Comparison of ENCODE assay signal across 11 cellular contexts in the genomic region with DNA sequence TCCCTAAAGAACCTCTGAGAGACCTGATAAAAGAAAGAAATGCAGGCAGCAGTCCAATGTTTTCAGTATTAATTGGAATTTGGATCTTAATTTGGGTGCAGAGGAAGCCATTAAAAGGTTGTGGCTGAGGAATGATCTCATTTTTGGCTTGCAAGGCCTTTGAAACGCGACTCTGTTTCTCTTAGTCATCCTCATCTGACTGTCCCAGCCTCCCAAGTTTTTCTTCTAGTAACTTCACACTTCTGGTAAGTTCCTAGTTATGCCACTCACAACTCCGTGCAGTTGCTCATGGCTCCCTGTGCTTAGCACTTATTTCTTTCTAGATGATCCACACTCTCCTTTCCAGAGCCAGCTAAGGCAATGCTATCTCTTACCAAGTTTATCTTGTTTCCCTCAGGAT.
DNase-seq lines count a peak whose midpoint lies in the region; ATAC-seq and TF ChIP-seq lines count a peak whose summit lies in the region.
"Had no signal": no experiment of that assay in that cellular context is flagged by ENCODE, and none has a peak within 500 bp of the region (broad histone marks: within the 10 kb centered on the region; RNA-seq: fewer than 3 reads in every experiment).

No MANE protein-coding gene starts in this region.

- no peaks in the 10 kb centered on the region for H3K9me3 Mint-ChIP-seq in chondrocyte (ENCODE audit: low read depth)

- TF ChIP-seq CTCF in AG04450 (IDR thresholded peaks at IDR 0.05; ENCODE audit: low read depth, low read length): no peak
- no peak for TF ChIP-seq CTCF in IMR-90 (conservative IDR thresholded peaks at IDR 0.05; ENCODE audit: low read depth, low read length)
- no peak for TF ChIP-seq CTCF in chondrocyte (IDR thresholded peaks at IDR 0.05)
- no peak for TF ChIP-seq CTCF in lung (IDR thresholded peaks at IDR 0.05; ENCODE audit: control extremely low read depth, extremely low read depth)

- CTCF ChIA-PET in AG04450 (lab: Charles Lee) (interaction anchor here (3.0 kb wide), 1 partner anchor 13 kb away, joined by 13 read pairs; no protein-coding TSS in a partner anchor), IMR-90 (lab: Yijun Ruan, JAX) (interaction anchor here (1.0 to 1.3 kb wide), 2 partner anchors 13 to 24 kb away, joined by 3 to 4 read pairs; no protein-coding TSS in a partner anchor)

- TF ChIP-seq POLR2A in IMR-90 (IDR thresholded peaks at IDR 0.05; ENCODE audit: low read depth, low read length): no peak

- no peak overlapping the region for H3K4ac ChIP-seq in IMR-90 (ENCODE audit: low read depth, low read length)
- H3K4ac ChIP-seq in mesendoderm (ENCODE audit: low read depth, low read length): no peak overlapping the region

- no peak overlapping the region for H3K23ac ChIP-seq in IMR-90 (ENCODE audit: low read depth, low read length)
- H3K23ac ChIP-seq in mesendoderm (ENCODE audit: low read length): no peak overlapping the region

- no peaks in the 10 kb centered on the region for H3K36me3 ChIP-seq in IMR-90 (ENCODE audit: control insufficient read depth, insufficient read depth, low read length)
- H3K36me3 ChIP-seq in lung (ENCODE audit: control insufficient read depth in 2 of 2, insufficient read depth in 2 of 2, low read length in 2 of 2): no peaks in the 10 kb centered on the region
- no peaks in the 10 kb centered on the region for H3K36me3 ChIP-seq in mesendoderm (ENCODE audit: control insufficient read depth, insufficient read depth, low read length)

- peak overlapping the region; percentile 46 for H3K27ac Mint-ChIP-seq in chondrocyte (ENCODE audit: unreplicated experiment)

- H3K4me3 Mint-ChIP-seq in chondrocyte (ENCODE audit: unreplicated experiment): no peak overlapping the region

- H3K4me2 ChIP-seq in IMR-90 (ENCODE audit: low read depth, low read length) (peak overlapping the region; percentile 62; the same call in 1 of the 2 replicates), mesendoderm (ENCODE audit: low read length) (no peak overlapping the region)

- no peak for TF ChIP-seq RAD21 in IMR-90 (IDR thresholded peaks at IDR 0.05; ENCODE audit: low read length)

- BruUV-seq in IMR-90 (replicated peaks; lab: Mats Ljungman, UMichigan): no TSS peak

- H3K27me3 Mint-ChIP-seq in chondrocyte (ENCODE audit: low read depth): no peaks in the 10 kb centered on the region

- H4K5ac ChIP-seq in IMR-90 (ENCODE audit: low read depth, low read length): peak overlapping the region; percentile 64
- H4K5ac ChIP-seq in mesendoderm (ENCODE audit: low read length): no peak overlapping the region

- peaks cover 11% of the 10 kb centered on the region for H3K4me1 Mint-ChIP-seq in chondrocyte (ENCODE audit: low read depth)

- H2BK5ac ChIP-seq in IMR-90 (ENCODE audit: low read depth, low read length, poor library complexity, severe bottlenecking): no peak overlapping the region
- H2BK5ac ChIP-seq in mesendoderm (ENCODE audit: low read length): no peak overlapping the region

- H3K9me3 ChIP-seq in AG04450 (ENCODE audit: control insufficient read depth, insufficient read depth, low read length): 0 out of 2 replicates have a peak, but pooled peaks cover 2% of the 10 kb centered on the region
- H3K9me3 ChIP-seq in IMR-90 (ENCODE audit: control insufficient read depth, insufficient read depth, low read length): no peaks in the 10 kb centered on the region
- no peaks in the 10 kb centered on the region for H3K9me3 ChIP-seq in lung (ENCODE audit: control insufficient read depth in 2 of 2, insufficient read depth in 1 of 2, low read length in 1 of 2)

- in situ Hi-C loops in IMR-90 (cut with MboI; ENCODE audit: low sequenced_read_pairs): no loop called here

- no peak overlapping the region for H2AK9ac ChIP-seq in IMR-90 (replicated peaks; ENCODE audit: low read depth, low read length, poor library complexity)

- peak overlapping the region; percentile 77 for H2AFZ ChIP-seq in IMR-90 (replicated peaks; ENCODE audit: low read length, poor library complexity)

- H2AK5ac ChIP-seq in IMR-90 (ENCODE audit: low read depth, low read length) (no peak overlapping the region), mesendoderm (ENCODE audit: low read length) (no peak overlapping the region)

- H3K14ac ChIP-seq in IMR-90 (replicated peaks; ENCODE audit: low read depth, low read length): peak overlapping the region; percentile 49

- WGBS in IMR-90 (ENCODE audit: extremely low coverage in 2 of 2, insufficient read length in 1 of 2), 2 experiments: 43% methylated on average over 1 of the region's 3 CpGs; no CpG with 5 or more reads in 1 of the 2 experiments
- 45 to 58% methylated on average over 3 of the region's 3 CpGs for WGBS in lung, 2 donors
- WGBS in mesendoderm (ENCODE audit: extremely low coverage, insufficient coverage, low lambda C conversion rate): no CpG with 5 or more reads among the region's 3 CpGs

- H3K4me3 ChIP-seq in AG04450 (ENCODE audit: low read depth, low read length): no peak overlapping the region
- no peak overlapping the region for H3K4me3 ChIP-seq in IMR-90 (ENCODE audit: insufficient read depth, low read depth, low read length)
- no peak overlapping the region for H3K4me3 ChIP-seq in lung
- H3K4me3 ChIP-seq in mesendoderm (ENCODE audit: low read length): no peak overlapping the region

- peak overlapping the region; percentile 30; the same call in 1 of the 2 replicates for H2BK20ac ChIP-seq in IMR-90 (ENCODE audit: low read depth, low read length)

- H3K36me3 Mint-ChIP-seq in chondrocyte (ENCODE audit: low read depth): no peaks in the 10 kb centered on the region

- DNase-seq in AG04450 (ENCODE audit: low read depth, low spot score): peak; percentile 10
- peak; percentile 85 for DNase-seq in IMR-90
- no peak for DNase-seq in chondrocyte (ENCODE audit: low spot score)
- DNase-seq in lung (ENCODE audit: low spot score): no peak
- no peak for DNase-seq in GDM1 (lab: John Stamatoyannopoulos, UW)
- no peak for DNase-seq in activated effector memory CD4-positive, alpha-beta T cell treated with Interleukin-2 at 50 U/mL for 16 hours
- DNase-seq in HT-29 (ENCODE audit: low spot score): no peak
- DNase-seq in mesendoderm: no peak
- DNase-seq: activated CD4-positive, alpha-beta T cell treated with anti-CD3 and anti-CD28 coated beads, Interleukin-2, amount 50 U/mL, for 4 hours; NCI-H2081 treated with DMSO at 0.1 percent for 48 hours; occipital lobe had no signal

- H3K27ac ChIP-seq in AG04450 (ENCODE audit: low read depth, low read length) (peak overlapping the region; percentile 22), IMR-90 (ENCODE audit: insufficient read depth, low read length) (no peak overlapping the region), lung (ENCODE audit: low read depth in 1 of 2, low read length in 1 of 2) (no peak overlapping the region), mesendoderm (ENCODE audit: low read depth, low read length) (no peak overlapping the region)

- H3K56ac ChIP-seq in IMR-90 (ENCODE audit: extremely low read depth, insufficient read depth, low read length) (no peak overlapping the region), mesendoderm (ENCODE audit: low read length) (no peak overlapping the region)

- POLR2A ChIA-PET in AG04450 (lab: Yijun Ruan, JAX) (no interaction called here), IMR-90 (lab: Charles Lee; ENCODE audit: unreplicated experiment) (interaction anchor here (0.6 kb wide), 1 partner anchor 1217 kb away, joined by 4 read pairs; a partner anchor contains a TSS)

- H4K91ac ChIP-seq in IMR-90 (ENCODE audit: insufficient read depth, low read depth, low read length): no peak overlapping the region

- H3K79me1 ChIP-seq in IMR-90 (ENCODE audit: low read depth in 1 of 2, low read length in 2 of 2) (no peaks in the 10 kb centered on the region), mesendoderm (ENCODE audit: low read length) (no peaks in the 10 kb centered on the region)

- H3K79me2 ChIP-seq in mesendoderm (ENCODE audit: control insufficient read depth, insufficient read depth, low read length): no peaks in the 10 kb centered on the region

- H2BK15ac ChIP-seq in IMR-90 (ENCODE audit: low read depth, low read length) (no peak overlapping the region), mesendoderm (replicated peaks; ENCODE audit: low read depth) (no peak overlapping the region)

- ATAC-seq in IMR-90 (ENCODE audit: low read depth) (peak; percentile 77), lung (ENCODE audit: insufficient read depth, low FRiP score) (peak; percentile 34)

- no peak overlapping the region for H3K9ac ChIP-seq in IMR-90 (ENCODE audit: low read depth, low read length)
- no peak overlapping the region for H3K9ac ChIP-seq in mesendoderm (ENCODE audit: low read length)

- dilution Hi-C loops in IMR-90 (cut with HindIII; ENCODE audit: low sequenced_read_pairs, unreplicated experiment): no loop called here

- no peaks in the 10 kb centered on the region for H3K9me1 ChIP-seq in IMR-90 (ENCODE audit: insufficient read depth, low read length)

- H3K27me3 ChIP-seq in AG04450 (ENCODE audit: control insufficient read depth, insufficient read depth, low read length) (no peaks in the 10 kb centered on the region), IMR-90 (ENCODE audit: control insufficient read depth, insufficient read depth, low read length) (no peaks in the 10 kb centered on the region), lung (ENCODE audit: control insufficient read depth, insufficient read depth) (no peaks in the 10 kb centered on the region), mesendoderm (ENCODE audit: insufficient read depth, low read length, poor library complexity) (no peaks in the 10 kb centered on the region)

- intact Hi-C loops in IMR-90 (cut with micrococcal nuclease): no loop called here

- no peaks in the 10 kb centered on the region for H4K20me1 ChIP-seq in IMR-90 (ENCODE audit: insufficient read depth, low read length)

- H3K18ac ChIP-seq in IMR-90 (ENCODE audit: low read depth, low read length) (peak overlapping the region; percentile 85; the same call in 1 of the 2 replicates), mesendoderm (ENCODE audit: low read length) (no peak overlapping the region)

- peaks cover 3% of the 10 kb centered on the region for H3K4me1 ChIP-seq in IMR-90 (ENCODE audit: control insufficient read depth, insufficient read depth, low read length)
- H3K4me1 ChIP-seq in lung (ENCODE audit: control insufficient read depth in 2 of 2, insufficient read depth in 2 of 2, low read length in 2 of 2): no peaks in the 10 kb centered on the region
- no peaks in the 10 kb centered on the region for H3K4me1 ChIP-seq in mesendoderm (ENCODE audit: control insufficient read depth, low read depth, low read length)

- H2BK120ac ChIP-seq in IMR-90 (ENCODE audit: low read depth, low read length) (peak overlapping the region; percentile 23; the same call in 1 of the 2 replicates), mesendoderm (ENCODE audit: low read depth, low read length) (no peak overlapping the region)

- H4K8ac ChIP-seq in IMR-90 (ENCODE audit: low read depth in 2 of 2, low read length in 2 of 2): peak overlapping the region in 1 of 2 experiments; percentile 7; a peak in 1 of 4 replicates
- H4K8ac ChIP-seq in mesendoderm (ENCODE audit: low read depth, low read length): no peak overlapping the region

TF ChIP-seq in IMR-90, 13 proteins besides CTCF, POLR2A, EP300 and RAD21 (continues in another document):
- TF ChIP-seq NFE2L2 (IDR thresholded peaks at IDR 0.05; ENCODE audit: low read depth, low read length) (peak; percentile 12; the same call in 1 of the 2 replicates), CHD1 (IDR thresholded peaks at IDR 0.05; ENCODE audit: low read depth, low read length) (no peak), MAZ (IDR thresholded peaks at IDR 0.05; ENCODE audit: borderline replicate concordance, low read depth, low read length) (no peak), CEBPB (IDR thresholded peaks at IDR 0.05; ENCODE audit: low read depth, low read length) (no peak)

Comparison
In these comparisons a context has a peak if more than half of its experiments do, and no peak if none do; other contexts are left out.
1. DNase-seq: peak in AG04450 (single experiment) and IMR-90 (single experiment); none in chondrocyte (single experiment), lung (single experiment), GDM1 (single experiment), activated effector memory CD4-positive, alpha-beta T cell treated with Interleukin-2 at 50 U/mL for 16 hours (single experiment), HT-29 (single experiment) and mesendoderm (single experiment).